In genomic region chr1:207306603-207307002, GRCh38 we compare ENCODE assay signal across 27 cellular contexts.
"Had no signal": no experiment of that assay in that cellular context is flagged by ENCODE, and none has a peak within 500 bp of the region (broad histone marks: within the 10 kb centered on the region; RNA-seq: fewer than 3 reads in every experiment).

No MANE protein-coding gene starts in this region.

- H3K27me3 Mint-ChIP-seq: activated CD4-positive, alpha-beta T cell treated with anti-CD3 and anti-CD28 coated beads for 36 hours; activated naive CD8-positive, alpha-beta T cell treated with anti-CD3 and anti-CD28 coated beads, Interleukin-2, amount 50 U/mL, for 24 hours; T-helper 17 cell had no signal

- ATAC-seq: activated CD4-positive, alpha-beta T cell treated with anti-CD3 and anti-CD28 coated beads for 36 hours; activated naive CD4-positive, alpha-beta T cell treated with anti-CD3 and anti-CD28 coated beads, Interleukin-2, amount 50 U/mL, for 72 hours; activated naive CD8-positive, alpha-beta T cell treated with anti-CD3 and anti-CD28 coated beads, Interleukin-2, amount 50 U/mL, for 24 hours; body of pancreas; T-helper 17 cell had no signal

- H2AFZ ChIP-seq: PC-9 had no signal

- H3K4me3 ChIP-seq: ascending aorta, body of pancreas, MG63, PC-9 had no signal

- H3K9me3 ChIP-seq: ascending aorta, body of pancreas had no signal

- H3K36me3 ChIP-seq: ascending aorta, MG63 had no signal

- H3K27ac ChIP-seq: ascending aorta, body of pancreas, PC-9 had no signal

- H3K4me3 Mint-ChIP-seq: activated CD4-positive, alpha-beta memory T cell treated with anti-CD3 and anti-CD28 coated beads, Interleukin-2, amount 10 ng/mL, durations not matched to agents 7 days and 5 days; activated CD4-positive, alpha-beta T cell treated with anti-CD3 and anti-CD28 coated beads for 36 hours; activated naive CD8-positive, alpha-beta T cell treated with anti-CD3 and anti-CD28 coated beads, Interleukin-2, amount 50 U/mL, for 24 hours had no signal

- DNase-seq: activated CD4-positive, alpha-beta memory T cell treated with anti-CD3 and anti-CD28 coated beads, Interleukin-2, amount 10 ng/mL, durations not matched to agents 7 days and 5 days; activated CD4-positive, alpha-beta T cell treated with anti-CD3 and anti-CD28 coated beads for 36 hours; activated CD4-positive, alpha-beta T cell treated with anti-CD3 and anti-CD28 coated beads, Interleukin-2, amount 50 U/mL, for 1 hour; activated CD4-positive, CD25-positive, alpha-beta regulatory T cell; activated CD8-positive, alpha-beta memory T cell treated with anti-CD3 and anti-CD28 coated beads, Interleukin-2, amount 50 U/mL, for 4 hours; activated naive CD4-positive, alpha-beta T cell treated with Interleukin-2 at 50 U/mL for 16 hours; activated naive CD8-positive, alpha-beta T cell treated with anti-CD3 and anti-CD28 coated beads, Interleukin-2, amount 50 U/mL, for 24 hours; amniotic stem cell; body of pancreas; central memory CD4-positive, alpha-beta T cell; MG63; MV-4-11; NCI-H1092 treated with DMSO at 0.1 percent for 48 hours; NCI-H1417 treated with DMSO at 0.1 percent for 48 hours; NCI-H1694; NCI-H2029; NCI-H2107; NCI-H446; NCI-H524; PC-9; SIG-M5; T-helper 17 cell; T-helper 9 cell had no signal

- FAIRE-seq: bronchial epithelial cell, TTC549 had no signal

- H3K4me2 ChIP-seq: PC-9 had no signal

- H3K27ac Mint-ChIP-seq: activated CD4-positive, alpha-beta memory T cell treated with anti-CD3 and anti-CD28 coated beads, Interleukin-2, amount 10 ng/mL, durations not matched to agents 7 days and 5 days; activated CD4-positive, alpha-beta T cell treated with anti-CD3 and anti-CD28 coated beads for 36 hours; activated naive CD4-positive, alpha-beta T cell treated with anti-CD3 and anti-CD28 coated beads, Interleukin-2, amount 50 U/mL, for 72 hours; activated naive CD8-positive, alpha-beta T cell treated with anti-CD3 and anti-CD28 coated beads, Interleukin-2, amount 50 U/mL, for 24 hours; T-helper 17 cell had no signal

- H3K27me3 ChIP-seq: ascending aorta, body of pancreas, MG63 had no signal
